In genomic region chr15:96294766-96295165, GRCh38 we compare ENCODE assay signal across 28 cellular contexts. TPM values are rescaled to one million over a fixed set of nuclear protein-coding genes. Genes with fewer than 3 reads are reported as not detected.
"Had no signal": no experiment of that assay in that cellular context is flagged by ENCODE, and none has a peak within 500 bp of the region (broad histone marks: within the 10 kb centered on the region; RNA-seq: fewer than 3 reads in every experiment).

No MANE protein-coding gene starts in this region.

- H3K27ac Mint-ChIP-seq: natural killer cell; neural progenitor cell; progenitor cell of endocrine pancreas; stimulated activated effector memory CD8-positive, alpha-beta T cell treated with anti-CD3 and anti-CD28 coated beads, Interleukin-12 subunit alpha, Interleukin-12 subunit beta, amount 100 ng/mL, for 72 hours; stimulated activated naive B cell treated with anti-CD40 and anti-IgM and Interleukin-4, amounts not matched to agents 10 μg/mL and 1 μg/mL and 100 μg/mL, for 72 hours; stimulated activated naive CD8-positive, alpha-beta T cell treated with anti-CD3 and anti-CD28 coated beads, Interleukin-15, Interleukin-2, amounts not matched to agents 100 ng/mL and 50 ng/mL, for 24 hours; type B pancreatic cell had no signal

- ATAC-seq: natural killer cell; psoas muscle; right cardiac atrium; right lobe of liver; stimulated activated effector memory CD8-positive, alpha-beta T cell treated with anti-CD3 and anti-CD28 coated beads, Interleukin-12 subunit alpha, Interleukin-12 subunit beta, amount 100 ng/mL, for 72 hours; stimulated activated naive B cell treated with anti-CD40 and anti-IgM and Interleukin-4, amounts not matched to agents 10 μg/mL and 1 μg/mL and 100 μg/mL, for 72 hours; upper lobe of right lung had no signal

- H3K4me1 ChIP-seq: neural progenitor cell, parathyroid adenoma, psoas muscle, right lobe of liver, sigmoid colon, stomach, thyroid gland, transverse colon, upper lobe of right lung, uterus had no signal

- DNase-seq: natural killer cell; occipital lobe; ovary; posterior cingulate gyrus; psoas muscle; right cardiac atrium; right lobe of liver; sigmoid colon; small intestine; stimulated activated CD4-positive, alpha-beta T cell treated with anti-CD3 and anti-CD28 coated beads, Interleukin-15, amount 100 ng/mL, for 24 hours; stimulated activated CD4-positive, alpha-beta T cell treated with anti-CD3 and anti-CD28 coated beads, Interleukin-2, amount 100 ng/mL, for 24 hours; stimulated activated CD4-positive, alpha-beta T cell treated with anti-CD3 and anti-CD28 coated beads, Interleukin-2, amount 100 ng/mL, for 48 hours; stimulated activated CD4-positive, alpha-beta T cell treated with anti-CD3 and anti-CD28 coated beads, Interleukin-4, amount 100 ng/mL, for 24 hours; stimulated activated naive B cell treated with anti-CD40 and anti-IgM and Interleukin-4, amounts not matched to agents 10 μg/mL and 1 μg/mL and 100 μg/mL, for 72 hours; stimulated activated naive CD4-positive, alpha-beta T cell treated with Interleukin-2 at 50 U/mL for 16 hours; stomach; thyroid gland; transverse colon; upper lobe of right lung; uterus had no signal

- H3K79me2 ChIP-seq: parathyroid adenoma had no signal

- H3K27me3 Mint-ChIP-seq: progenitor cell of endocrine pancreas; stimulated activated naive B cell treated with anti-CD40 and anti-IgM and Interleukin-4, amounts not matched to agents 10 μg/mL and 1 μg/mL and 100 μg/mL, for 72 hours; type B pancreatic cell had no signal

- H3K27ac ChIP-seq: neural progenitor cell, ovary, parathyroid adenoma, psoas muscle, right lobe of liver, sigmoid colon, stomach, thoracic aorta, thyroid gland, transverse colon, upper lobe of right lung, uterus had no signal

- H3K36me3 Mint-ChIP-seq: stimulated activated effector memory CD8-positive, alpha-beta T cell treated with anti-CD3 and anti-CD28 coated beads, Interleukin-12 subunit alpha, Interleukin-12 subunit beta, amount 100 ng/mL, for 72 hours had no signal

- H3K9ac ChIP-seq: neural progenitor cell, parathyroid adenoma had no signal

- H3K4me3 ChIP-seq: neural progenitor cell, ovary, psoas muscle, right lobe of liver, sigmoid colon, stomach, thoracic aorta, thyroid gland, transverse colon, upper lobe of right lung, uterus had no signal

- H3K4me1 Mint-ChIP-seq: natural killer cell; stimulated activated effector memory CD8-positive, alpha-beta T cell treated with anti-CD3 and anti-CD28 coated beads, Interleukin-12 subunit alpha, Interleukin-12 subunit beta, amount 100 ng/mL, for 72 hours; stimulated activated naive B cell treated with anti-CD40 and anti-IgM and Interleukin-4, amounts not matched to agents 10 μg/mL and 1 μg/mL and 100 μg/mL, for 72 hours had no signal

- H3K4me3 Mint-ChIP-seq: natural killer cell; nephron; neural progenitor cell; stimulated activated effector memory CD8-positive, alpha-beta T cell treated with anti-CD3 and anti-CD28 coated beads, Interleukin-12 subunit alpha, Interleukin-12 subunit beta, amount 100 ng/mL, for 72 hours; stimulated activated naive B cell treated with anti-CD40 and anti-IgM and Interleukin-4, amounts not matched to agents 10 μg/mL and 1 μg/mL and 100 μg/mL, for 72 hours; stimulated activated naive CD8-positive, alpha-beta T cell treated with anti-CD3 and anti-CD28 coated beads, Interleukin-15, Interleukin-2, amounts not matched to agents 100 ng/mL and 50 ng/mL, for 24 hours; type B pancreatic cell had no signal

- H3K9me3 ChIP-seq: ovary, thyroid gland, upper lobe of right lung had no signal

- H2AFZ ChIP-seq: neural progenitor cell, parathyroid adenoma had no signal

- H3K27me3 ChIP-seq: neural progenitor cell, ovary, right lobe of liver, sigmoid colon, stomach, thyroid gland, transverse colon, upper lobe of right lung, uterus had no signal

- H3K4me2 ChIP-seq: neural progenitor cell had no signal

- H3K36me3 ChIP-seq: ovary, right lobe of liver, sigmoid colon, stomach, thoracic aorta, thyroid gland, transverse colon, upper lobe of right lung, uterus had no signal

RNA-seq across cellular contexts. Expression of gene NR2F2, which starts 35.7 kb away (rescaled TPM):
- total RNA-seq: natural killer cell had no signal
